13 cellular contexts compared by ENCODE assay signal in the genomic region with DNA sequence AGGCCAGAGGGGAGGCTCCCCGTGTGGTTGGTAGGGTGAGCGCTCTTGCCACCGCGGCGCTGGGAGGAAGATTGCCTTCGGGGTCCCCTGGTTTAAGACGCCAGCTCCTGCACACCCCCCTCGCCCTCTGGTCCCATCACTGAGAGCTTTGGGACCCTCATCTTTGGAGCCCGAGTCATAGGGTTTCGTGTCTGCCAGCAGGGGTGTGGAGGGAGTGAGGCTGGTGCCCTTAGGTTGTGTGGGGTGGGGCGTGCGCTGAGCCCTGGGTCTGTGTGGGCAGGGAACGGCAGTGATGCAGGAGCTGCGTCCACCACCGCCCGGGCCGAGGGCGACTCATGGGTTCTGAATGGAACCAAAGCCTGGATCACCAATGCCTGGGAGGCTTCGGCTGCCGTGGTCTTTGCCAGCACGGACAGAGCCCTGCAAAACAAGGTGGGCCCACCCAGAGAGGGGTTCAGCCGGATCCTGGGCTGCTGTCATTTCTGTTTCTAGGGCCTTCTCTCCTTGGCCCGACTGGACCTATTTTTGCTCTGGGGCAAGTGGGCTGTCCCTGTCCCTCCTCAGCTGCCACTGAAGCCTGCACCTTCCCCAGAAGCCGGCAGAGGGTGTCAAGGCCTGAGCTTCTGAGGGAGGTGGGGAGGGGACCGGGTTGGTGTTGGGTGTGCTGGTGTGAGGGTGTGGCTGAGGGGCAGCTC. TPM values are rescaled to one million over a fixed set of nuclear protein-coding genes. Genes with fewer than 3 reads are reported as not detected.
DNase-seq lines count a peak whose midpoint lies in the region; TF ChIP-seq lines count a peak whose summit lies in the region.
"Had no signal": no experiment of that assay in that cellular context is flagged by ENCODE, and none has a peak within 500 bp of the region (broad histone marks: within the 10 kb centered on the region; RNA-seq: fewer than 3 reads in every experiment).

No MANE protein-coding gene starts in this region.

- no peak overlapping the region for H2AK5ac ChIP-seq in mesendoderm (ENCODE audit: low read length)

- no peak overlapping the region for H3K4me2 ChIP-seq in mesendoderm (ENCODE audit: low read length)

- in situ Hi-C loops in brain microvascular endothelial cell (cut with HindIII; ENCODE audit: low pct_ligation_motif_present, low sequenced_read_pairs), result no loop called here

- CTCF ChIA-PET in BJ (lab: Yijun Ruan, JAX), result interaction anchor here (0.7 to 2.1 kb wide), 2 partner anchors 146 to 234 kb away, joined by 3 to 7 read pairs; no protein-coding TSS in a partner anchor

- no peak overlapping the region for H3K18ac ChIP-seq in mesendoderm (ENCODE audit: low read length)

- H2BK120ac ChIP-seq in mesendoderm (ENCODE audit: low read depth, low read length), result no peak overlapping the region

- H3K4ac ChIP-seq in mesendoderm (ENCODE audit: low read depth, low read length), result no peak overlapping the region

- H3K23ac ChIP-seq in mesendoderm (ENCODE audit: low read length), result no peak overlapping the region

- H3K4me1 ChIP-seq in mesendoderm (ENCODE audit: control insufficient read depth, low read depth, low read length) (no peaks in the 10 kb centered on the region), uterus (no peaks in the 10 kb centered on the region)
- H3K4me1 ChIP-seq: SJSA1 had no signal

- TF ChIP-seq CTCF in BJ (IDR thresholded peaks at IDR 0.05; ENCODE audit: insufficient read depth, low read depth, low read length) (peak; percentile 23; the same call in 1 of the 2 replicates), brain microvascular endothelial cell (IDR thresholded peaks at IDR 0.05; ENCODE audit: low read depth, low read length, missing control alignments) (peak; percentile 75), uterus (IDR thresholded peaks at IDR 0.05) (no peak)

- H4K8ac ChIP-seq in mesendoderm (ENCODE audit: low read depth, low read length), result no peak overlapping the region

- no peak overlapping the region for H2BK15ac ChIP-seq in mesendoderm (replicated peaks; ENCODE audit: low read depth)

- WGBS in mesendoderm (ENCODE audit: extremely low coverage, insufficient coverage, low lambda C conversion rate), result no CpG with 5 or more reads among the region's 25 CpGs

- H3K36me3 ChIP-seq in BJ (ENCODE audit: control insufficient read depth, insufficient read depth, low read length), result peaks cover 4% of the 10 kb centered on the region; the same call in 1 of the 2 replicates
- H3K36me3 ChIP-seq in brain microvascular endothelial cell (replicated peaks), result no peaks in the 10 kb centered on the region
- H3K36me3 ChIP-seq in mesendoderm (ENCODE audit: control insufficient read depth, insufficient read depth, low read length), result no peaks in the 10 kb centered on the region
- no peaks in the 10 kb centered on the region for H3K36me3 ChIP-seq in uterus
- H3K36me3 ChIP-seq: SJSA1 had no signal

- no peak overlapping the region for H3K56ac ChIP-seq in mesendoderm (ENCODE audit: low read length)

- no peak overlapping the region for H3K27ac ChIP-seq in brain microvascular endothelial cell
- H3K27ac ChIP-seq in mesendoderm (ENCODE audit: low read depth, low read length), result no peak overlapping the region
- H3K27ac ChIP-seq in uterus, result no peak overlapping the region
- H3K27ac ChIP-seq: SJSA1 had no signal

- no peak overlapping the region for H3K4me3 ChIP-seq in BJ (ENCODE audit: low read depth, low read length)
- no peak overlapping the region for H3K4me3 ChIP-seq in brain microvascular endothelial cell (ENCODE audit: low read depth, low read length)
- H3K4me3 ChIP-seq in mesendoderm (ENCODE audit: low read length), result no peak overlapping the region
- no peak overlapping the region for H3K4me3 ChIP-seq in uterus
- H3K4me3 ChIP-seq: SJSA1 had no signal

- POLR2A ChIA-PET in BJ (lab: Charles Lee), result no interaction called here

- no peak for DNase-seq in BJ (ENCODE audit: low read depth)
- peak; percentile 29 for DNase-seq in HT-29 (ENCODE audit: low spot score)
- DNase-seq in brain microvascular endothelial cell, result no peak
- peak; percentile 74 for DNase-seq in mesendoderm
- DNase-seq in DMS153 (lab: John Stamatoyannopoulos, UW), result no peak
- no peak for DNase-seq in COR-L47 (lab: John Stamatoyannopoulos, UW)
- no peak for DNase-seq in activated T-cell treated with anti-CD3 and anti-CD28 coated beads, Interleukin-2, amount 50 U/mL, for 1 hour
- DNase-seq in uterus, result no peak
- DNase-seq: activated B cell treated with CpG ODN at 0.5 μM for 24 hours, HFFc6, NCI-H1417, NCI-H69 had no signal

- no peaks in the 10 kb centered on the region for H3K79me1 ChIP-seq in mesendoderm (ENCODE audit: low read length)

- no peak overlapping the region for H3K9ac ChIP-seq in mesendoderm (ENCODE audit: low read length)

- intact Hi-C loops in uterus (cut with DNase I; ENCODE audit: low total_unique reads), result no loop called here

- H3K27me3 ChIP-seq in BJ (ENCODE audit: control insufficient read depth, insufficient read depth, low read length), result no peaks in the 10 kb centered on the region
- no peaks in the 10 kb centered on the region for H3K27me3 ChIP-seq in brain microvascular endothelial cell (replicated peaks)
- no peaks in the 10 kb centered on the region for H3K27me3 ChIP-seq in mesendoderm (ENCODE audit: insufficient read depth, low read length, poor library complexity)
- no peaks in the 10 kb centered on the region for H3K27me3 ChIP-seq in uterus
- H3K27me3 ChIP-seq: SJSA1 had no signal

- H2BK5ac ChIP-seq in mesendoderm (ENCODE audit: low read length), result no peak overlapping the region

- H3K79me2 ChIP-seq in mesendoderm (ENCODE audit: control insufficient read depth, insufficient read depth, low read length), result no peaks in the 10 kb centered on the region

- H4K5ac ChIP-seq in mesendoderm (ENCODE audit: low read length), result no peak overlapping the region

- TF ChIP-seq POLR2A in uterus (IDR thresholded peaks at IDR 0.05), result no peak

- H3K9me3 ChIP-seq in uterus, result no peaks in the 10 kb centered on the region
- H3K9me3 ChIP-seq: SJSA1 had no signal

RNA-seq across cellular contexts. Expression of a gene that starts 12.1 kb away (rescaled TPM):
- 7.4 and 11.9 TPM in 2 replicates for polyA plus RNA-seq in BJ (2011; rRNA removed)
- 3.1 and 5.2 TPM in 2 replicates for polyA minus RNA-seq in BJ (2011; rRNA and poly(A)+ RNA removed)
- total RNA-seq in HT-29 (2014; rRNA removed; shearing (Covaris generic)), result 11.9 and 28.4 TPM in 2 replicates
- polyA plus RNA-seq in mesendoderm (2013, experiment 1 of 2), result 1.0 TPM
- polyA plus RNA-seq in mesendoderm (2013, experiment 2 of 2), result 1.1 TPM
- total RNA-seq in uterus, result 10 to 100 TPM in 3 of 4 donors, 1 to 10 TPM in 1; 1.2 to 46.1 (median 13.9) TPM

RNA-seq across cellular contexts. Expression of a gene that starts 27.4 kb away (rescaled TPM):
- polyA plus RNA-seq in BJ (2011; rRNA removed), result 32.0 and 37.0 TPM in 2 replicates
- polyA minus RNA-seq in BJ (2011; rRNA and poly(A)+ RNA removed), result 21.9 and 31.2 TPM in 2 replicates
- total RNA-seq in HT-29 (2014; rRNA removed; shearing (Covaris generic)), result 16.7 and 19.1 TPM in 2 replicates
- 24.0 TPM for polyA plus RNA-seq in mesendoderm (2013, experiment 1 of 2)
- polyA plus RNA-seq in mesendoderm (2013, experiment 2 of 2), result 23.4 TPM
- 10 to 100 TPM; 13.8 to 44.8 (median 32.1) TPM for total RNA-seq in uterus

RNA-seq across cellular contexts. Expression of a gene that starts 50.8 kb away (rescaled TPM):
- polyA plus RNA-seq in BJ (2011; rRNA removed), result 34.3 and 49.4 TPM in 2 replicates
- polyA minus RNA-seq in BJ (2011; rRNA and poly(A)+ RNA removed), result 28.4 and 37.8 TPM in 2 replicates
- 226 and 266 TPM in 2 replicates for total RNA-seq in HT-29 (2014; rRNA removed; shearing (Covaris generic))
- polyA plus RNA-seq in mesendoderm (2013, experiment 1 of 2), result 82.7 TPM
- 85.1 TPM for polyA plus RNA-seq in mesendoderm (2013, experiment 2 of 2)
- total RNA-seq in uterus, result 100 to 1,000 TPM in 1 of 4 donors, 10 to 100 TPM in 3; 15.6 to 108 (median 53.5) TPM

Comparison
In these comparisons a context has a peak if more than half of its experiments do, and no peak if none do; other contexts are left out.
1. DNase-seq: peak in HT-29 (single experiment) and mesendoderm (single experiment); none in BJ (single experiment), brain microvascular endothelial cell (single experiment), DMS153 (single experiment), COR-L47 (single experiment), activated T-cell treated with anti-CD3 and anti-CD28 coated beads, Interleukin-2, amount 50 U/mL, for 1 hour (single experiment) and uterus (0 of 2).
2. CTCF ChIP-seq: peak in BJ (single experiment) and brain microvascular endothelial cell (single experiment); none in uterus (0 of 4).